19 cellular contexts compared by ENCODE assay signal in genomic region chr1:29190718-29191117, GRCh38. TPM values are rescaled to one million over a fixed set of nuclear protein-coding genes. Genes with fewer than 3 reads are reported as not detected.
DNase-seq lines count a peak whose midpoint lies in the region; ATAC-seq, FAIRE-seq and TF ChIP-seq lines count a peak whose summit lies in the region.
"Had no signal": no experiment of that assay in that cellular context is flagged by ENCODE, and none has a peak within 500 bp of the region (broad histone marks: within the 10 kb centered on the region; RNA-seq: fewer than 3 reads in every experiment).

No MANE protein-coding gene starts in this region.

- TF ChIP-seq RAD21 in K562 (CRISPR knock-in tag; conservative IDR thresholded peaks at IDR 0.05 in 1 of 2, IDR thresholded peaks at IDR 0.05 in 1 of 2) = no peak

- TF ChIP-seq EP300 in K562 (IDR thresholded peaks at IDR 0.05; ENCODE audit: low read length) = no peak

- POLR2A ChIA-PET in K562 (lab: Yijun Ruan, JAX) = interaction anchor here (0.6 to 1.0 kb wide), 2 partner anchors 9 to 24 kb away, joined by 3 read pairs; no protein-coding TSS in a partner anchor
- POLR2A ChIA-PET in PC-9 (lab: Charles Lee; ENCODE audit: unreplicated experiment) = no interaction called here

- no peak overlapping the region for H3K9ac ChIP-seq in K562 (ENCODE audit: insufficient read depth in 1 of 2, low read depth in 2 of 2, low read length in 2 of 2)

- intact Hi-C loops in K562 (cut with micrococcal nuclease) = no loop called here
- intact Hi-C loops in sciatic nerve (cut with DNase I) = no loop called here
- intact Hi-C loops in PC-9 (cut with micrococcal nuclease; ENCODE audit: unreplicated experiment) = no loop called here
- intact Hi-C loops in psoas muscle (cut with DNase I) = loop anchor here in 1 of 2 donors (10.0 kb wide), 1 partner anchor 406 kb away; no protein-coding TSS in a partner anchor

- H3K4me2 ChIP-seq in K562 (ENCODE audit: insufficient read depth, low read length) (no peak overlapping the region), PC-9 (no peak overlapping the region)
- H3K4me2 ChIP-seq: A549, GM23338 had no signal

- no peaks in the 10 kb centered on the region for H3K9me3 Mint-ChIP-seq in activated naive CD8-positive, alpha-beta T cell (ENCODE audit: low read depth)
- no peaks in the 10 kb centered on the region for H3K9me3 Mint-ChIP-seq in activated naive CD8-positive, alpha-beta T cell treated with anti-CD3 and anti-CD28 coated beads, Interleukin-2, amount 50 U/mL, for 24 hours
- H3K9me3 Mint-ChIP-seq: CD4-positive, alpha-beta T cell; HFFc6 had no signal

- H3K27ac Mint-ChIP-seq in activated naive CD8-positive, alpha-beta T cell = peak overlapping the region; percentile 35
- H3K27ac Mint-ChIP-seq in activated naive CD8-positive, alpha-beta T cell treated with anti-CD3 and anti-CD28 coated beads, Interleukin-2, amount 50 U/mL, for 24 hours = no peak overlapping the region
- H3K27ac Mint-ChIP-seq: CD4-positive, alpha-beta T cell; HFFc6 had no signal

- H3K9me3 ChIP-seq in K562 (replicated peaks; ENCODE audit: control insufficient read depth, insufficient read depth, low read depth, low read length) = 0 out of 2 replicates have a peak, but pooled peaks cover 3% of the 10 kb centered on the region
- H3K9me3 ChIP-seq in PC-9 (ENCODE audit: insufficient read depth, low read depth) = no peaks in the 10 kb centered on the region
- H3K9me3 ChIP-seq in psoas muscle = no peaks in the 10 kb centered on the region
- H3K9me3 ChIP-seq: A549 had no signal

- BruUV-seq in K562 (replicated peaks; lab: Mats Ljungman, UMichigan) (no TSS peak), PC-9 (replicated peaks; lab: Mats Ljungman, UMichigan) (no TSS peak)

- no peak for ATAC-seq in activated naive CD8-positive, alpha-beta T cell treated with anti-CD3 and anti-CD28 coated beads, Interleukin-2, amount 50 U/mL, for 24 hours
- ATAC-seq in K562 (no peak), sciatic nerve (no peak), psoas muscle (no peak)
- ATAC-seq: A549, GM23338 had no signal

- no peak for TF ChIP-seq POLR2A in K562 (conservative IDR thresholded peaks at IDR 0.05)

- H3K36me3 Mint-ChIP-seq in activated naive CD8-positive, alpha-beta T cell = peaks cover 11% of the 10 kb centered on the region
- peaks cover 18% of the 10 kb centered on the region for H3K36me3 Mint-ChIP-seq in activated naive CD8-positive, alpha-beta T cell treated with anti-CD3 and anti-CD28 coated beads, Interleukin-2, amount 50 U/mL, for 24 hours (ENCODE audit: low read depth)

- CTCF ChIA-PET in K562 (lab: Yijun Ruan, JAX; ENCODE audit: low intra/inter-chr PET ratio) = no interaction called here
- CTCF ChIA-PET in PC-9 (lab: Charles Lee) = no interaction called here

- H3K4me1 Mint-ChIP-seq in activated naive CD8-positive, alpha-beta T cell (ENCODE audit: low read depth) = no peaks in the 10 kb centered on the region
- no peaks in the 10 kb centered on the region for H3K4me1 Mint-ChIP-seq in activated naive CD8-positive, alpha-beta T cell treated with anti-CD3 and anti-CD28 coated beads, Interleukin-2, amount 50 U/mL, for 24 hours

- H3K27me3 Mint-ChIP-seq in activated naive CD8-positive, alpha-beta T cell = no peaks in the 10 kb centered on the region
- no peaks in the 10 kb centered on the region for H3K27me3 Mint-ChIP-seq in activated naive CD8-positive, alpha-beta T cell treated with anti-CD3 and anti-CD28 coated beads, Interleukin-2, amount 50 U/mL, for 24 hours
- H3K27me3 Mint-ChIP-seq: CD4-positive, alpha-beta T cell had no signal

- TF ChIP-seq CTCF in K562 (IDR thresholded peaks at IDR 0.05 in 2 of 3, conservative IDR thresholded peaks at IDR 0.05 in 1 of 3; ENCODE audit: insufficient read depth in 2 of 3, low read depth in 1 of 3, low read length in 3 of 3) = no peak
- no peak for TF ChIP-seq CTCF in PC-9 (conservative IDR thresholded peaks at IDR 0.05)
- TF ChIP-seq CTCF in psoas muscle (IDR thresholded peaks at IDR 0.05) = no peak

- no peaks in the 10 kb centered on the region for H3K9me2 ChIP-seq in PC-9 (ENCODE audit: insufficient read depth)

- H4K20me1 ChIP-seq in K562 (replicated peaks; ENCODE audit: control insufficient read depth, insufficient read depth, low read length) (no peaks in the 10 kb centered on the region), PC-9 (ENCODE audit: insufficient read depth) (no peaks in the 10 kb centered on the region)

- in situ Hi-C loops in K562 (cut with MboI) = no loop called here

- H3K9me1 ChIP-seq in K562 (ENCODE audit: control insufficient read depth, insufficient read depth, low read length) = no peaks in the 10 kb centered on the region

- H2AFZ ChIP-seq in K562 (ENCODE audit: low read depth, low read length) = no peak overlapping the region
- H2AFZ ChIP-seq in PC-9 = no peak overlapping the region
- H2AFZ ChIP-seq: GM23338 had no signal

- no peak overlapping the region for H3K27ac ChIP-seq in K562 (ENCODE audit: extremely low read depth, low read depth, low read length)
- H3K27ac ChIP-seq in epithelial cell of prostate = peak overlapping the region; percentile 19
- no peak overlapping the region for H3K27ac ChIP-seq in PC-9
- no peak overlapping the region for H3K27ac ChIP-seq in psoas muscle
- H3K27ac ChIP-seq: 22Rv1, A549, C4-2B had no signal

- H3K36me3 ChIP-seq in K562 (ENCODE audit: control insufficient read depth, insufficient read depth, low read length) = peaks cover 35% of the 10 kb centered on the region
- H3K36me3 ChIP-seq in PC-9 (ENCODE audit: low read depth) = no peaks in the 10 kb centered on the region
- H3K36me3 ChIP-seq in psoas muscle (ENCODE audit: insufficient read depth in 1 of 2, low read depth in 1 of 2) = peaks cover 4 to 35% of the 10 kb centered on the region in 2 donors

- no peak for FAIRE-seq in K562 (lab: Jason Lieb, UNC)
- FAIRE-seq: A549, H54, HTR-8/SVneo had no signal

- H3K79me2 ChIP-seq in K562 (ENCODE audit: control insufficient read depth, insufficient read depth, low read length) (no peaks in the 10 kb centered on the region), PC-9 (ENCODE audit: low read depth) (no peaks in the 10 kb centered on the region)

- no peak for DNase-seq in activated naive CD8-positive, alpha-beta T cell treated with anti-CD3 and anti-CD28 coated beads, Interleukin-2, amount 50 U/mL, for 24 hours
- DNase-seq in K562 (ENCODE audit: extremely low read depth in 1 of 4, low spot score in 3 of 4) (no peak), epithelial cell of prostate (ENCODE audit: low read depth, low spot score) (no peak), sciatic nerve (ENCODE audit: low spot score) (peak; percentile 0), PC-9 (no peak), psoas muscle (no peak), anterior cingulate cortex (lab: John Stamatoyannopoulos, UW) (no peak)
- DNase-seq: AML-193; CD4-positive, alpha-beta T cell; GF-D8; HCEC 1CT; HFFc6 had no signal

- H3K4me3 ChIP-seq in K562 (no peak overlapping the region), PC-9 (no peak overlapping the region), psoas muscle (no peak overlapping the region)
- H3K4me3 ChIP-seq: A549, GM23338 had no signal

- no peak overlapping the region for H3K4me3 Mint-ChIP-seq in activated naive CD8-positive, alpha-beta T cell
- no peak overlapping the region for H3K4me3 Mint-ChIP-seq in activated naive CD8-positive, alpha-beta T cell treated with anti-CD3 and anti-CD28 coated beads, Interleukin-2, amount 50 U/mL, for 24 hours
- H3K4me3 Mint-ChIP-seq: CD4-positive, alpha-beta T cell; GM23338; HFFc6 had no signal

- H3F3A ChIP-seq in PC-9 (ENCODE audit: insufficient read depth, low read depth) = 0 out of 2 replicates have a peak, but pooled peaks cover 8% of the 10 kb centered on the region

- H3K4me1 ChIP-seq in K562 (replicated peaks in 1 of 2; ENCODE audit: control insufficient read depth in 2 of 2, insufficient read depth in 2 of 2, low read length in 2 of 2) (no peaks in the 10 kb centered on the region), PC-9 (replicated peaks; ENCODE audit: insufficient read depth) (peaks cover 13% of the 10 kb centered on the region), psoas muscle (peaks cover 4% of the 10 kb centered on the region)

- 78% methylated on average over 5 of the region's 6 CpGs for WGBS in K562 (ENCODE audit: insufficient coverage, low coverage, missing lambda C conversion rate)
- WGBS in psoas muscle, 3 donors = 88 to 98% (median 97%) methylated on average over 6 of the region's 6 CpGs

- no peaks in the 10 kb centered on the region for H3K27me3 ChIP-seq in K562 (ENCODE audit: control insufficient read depth in 2 of 2, insufficient read depth in 2 of 2, low read length in 2 of 2)
- no peaks in the 10 kb centered on the region for H3K27me3 ChIP-seq in PC-9 (ENCODE audit: insufficient read depth, low read depth)
- H3K27me3 ChIP-seq in psoas muscle (ENCODE audit: insufficient read depth in 3 of 3, low read length in 2 of 3) = no peaks in the 10 kb centered on the region

RNA-seq across cellular contexts. Expression of gene SRSF4, which starts 9.0 kb away (rescaled TPM):
- 110 and 300 TPM in 2 replicates for total RNA-seq in K562 (2011; cell fraction: chromatin; rRNA removed; ENCODE audit: low replicate concordance)
- 71.2 and 83.3 TPM in 2 replicates for total RNA-seq in K562 (2011; cell fraction: nucleolus; rRNA removed)
- 149 and 200 TPM in 2 replicates for total RNA-seq in K562 (2011; cell fraction: nucleoplasm; rRNA removed)
- total RNA-seq in K562 (2014; rRNA removed) (75.6 and 77.7 TPM in 2 replicates), K562 (2014; rRNA removed; fragmentation: Illumina TruSeq; extraction: Trizol) (68.4 and 70.8 TPM in 2 replicates), K562 (2015; rRNA removed; fragmentation: Illumina TruSeq; extraction: Trizol) (84.2 and 91.4 TPM in 2 replicates), K562 (2021) (93.1 and 93.2 TPM in 2 replicates), sciatic nerve (95.0 TPM), PC-9 (2021) (75.7 and 87.6 TPM in 2 replicates), psoas muscle (10 to 100 TPM; 49.3 to 80.4 (median 66.8) TPM)
- polyA plus RNA-seq in K562 (2011; rRNA removed) (69.6 and 82.0 TPM in 2 replicates), K562 (2014; fragmentation: Illumina TruSeq; extraction: Trizol) (116 and 132 TPM in 2 replicates), K562 (2014; fragmentation: Nextera tagmentation; extraction: Ambion mirVana) (10 to 100 TPM; 15.9 to 18.4 TPM), K562 (2014; rRNA removed) (119 and 128 TPM in 2 replicates), psoas muscle (10 to 100 TPM; 42.2 to 84.8 (median 70.1) TPM)
- polyA plus RNA-seq in K562 (2011; cell fraction: cytosol; rRNA removed) = 37.1 and 75.0 TPM in 2 replicates
- 90.7 and 117 TPM in 2 replicates for polyA plus RNA-seq in K562 (2011; cell fraction: nucleus; rRNA removed)
- polyA plus RNA-seq in K562 (2012) = 67.1 and 100 TPM in 2 replicates
- 82.9 and 102 TPM in 2 replicates for polyA minus RNA-seq in K562 (2011; rRNA and poly(A)+ RNA removed)
- 30.6 and 39.6 TPM in 2 replicates for polyA minus RNA-seq in K562 (2011; cell fraction: cytosol; rRNA and poly(A)+ RNA removed)
- polyA minus RNA-seq in K562 (2011; cell fraction: nucleus; rRNA and poly(A)+ RNA removed) = 32.4 and 56.8 TPM in 2 replicates

RNA-seq across cellular contexts. Expression of gene MECR, which starts 40.0 kb away (rescaled TPM):
- total RNA-seq in K562 (2011; cell fraction: chromatin; rRNA removed; ENCODE audit: low replicate concordance) = 106 and 162 TPM in 2 replicates
- total RNA-seq in K562 (2011; cell fraction: nucleolus; rRNA removed) = 106 and 111 TPM in 2 replicates
- total RNA-seq in K562 (2011; cell fraction: nucleoplasm; rRNA removed) = 98.9 and 104 TPM in 2 replicates
- 42.9 and 48.1 TPM in 2 replicates for total RNA-seq in K562 (2014; rRNA removed)
- 29.2 and 35.9 TPM in 2 replicates for total RNA-seq in K562 (2014; rRNA removed; fragmentation: Illumina TruSeq; extraction: Trizol)
- 27.5 and 30.4 TPM in 2 replicates for total RNA-seq in K562 (2015; rRNA removed; fragmentation: Illumina TruSeq; extraction: Trizol)
- 48.8 and 51.2 TPM in 2 replicates for total RNA-seq in K562 (2021)
- 43.7 and 57.2 TPM in 2 replicates for polyA plus RNA-seq in K562 (2011; rRNA removed)
- 46.1 and 47.4 TPM in 2 replicates for polyA plus RNA-seq in K562 (2011; cell fraction: cytosol; rRNA removed)
- 51.0 and 58.5 TPM in 2 replicates for polyA plus RNA-seq in K562 (2011; cell fraction: nucleus; rRNA removed)
- 39.0 and 47.8 TPM in 2 replicates for polyA plus RNA-seq in K562 (2012)
- 52.8 and 58.3 TPM in 2 replicates for polyA plus RNA-seq in K562 (2014; fragmentation: Illumina TruSeq; extraction: Trizol)
- polyA plus RNA-seq in K562 (2014; fragmentation: Nextera tagmentation; extraction: Ambion mirVana) = 10 to 100 TPM; 10.4 to 18.0 TPM
- polyA plus RNA-seq in K562 (2014; rRNA removed) = 58.6 and 61.2 TPM in 2 replicates
- 44.6 and 48.9 TPM in 2 replicates for polyA minus RNA-seq in K562 (2011; rRNA and poly(A)+ RNA removed)
- 25.6 and 31.0 TPM in 2 replicates for polyA minus RNA-seq in K562 (2011; cell fraction: cytosol; rRNA and poly(A)+ RNA removed)
- 33.3 and 39.5 TPM in 2 replicates for polyA minus RNA-seq in K562 (2011; cell fraction: nucleus; rRNA and poly(A)+ RNA removed)
- total RNA-seq in sciatic nerve = 22.6 TPM
- total RNA-seq in PC-9 (2021) = 46.4 and 53.9 TPM in 2 replicates
- 10 to 100 TPM; 22.7 to 42.6 (median 34.1) TPM for total RNA-seq in psoas muscle
- 10 to 100 TPM; 25.7 to 38.8 (median 36.8) TPM for polyA plus RNA-seq in psoas muscle

RNA-seq across cellular contexts. Expression of gene PTPRU, which starts 45.6 kb away (rescaled TPM):
- total RNA-seq in K562 (2011; cell fraction: chromatin; rRNA removed; ENCODE audit: low replicate concordance) = 4.9 and 9.4 TPM in 2 replicates
- total RNA-seq in K562 (2011; cell fraction: nucleolus; rRNA removed) = 10.3 and 12.5 TPM in 2 replicates
- 6.5 and 6.9 TPM in 2 replicates for total RNA-seq in K562 (2011; cell fraction: nucleoplasm; rRNA removed)
- total RNA-seq in K562 (2014; rRNA removed) (2.9 and 4.3 TPM in 2 replicates), K562 (2014; rRNA removed; fragmentation: Illumina TruSeq; extraction: Trizol) (0.22 and 0.44 TPM in 2 replicates), K562 (2015; rRNA removed; fragmentation: Illumina TruSeq; extraction: Trizol) (0.64 and 1.0 TPM in 2 replicates), K562 (2021) (2.7 and 3.1 TPM in 2 replicates), sciatic nerve (83.9 TPM), PC-9 (2021) (31.4 and 44.3 TPM in 2 replicates), psoas muscle (10 to 100 TPM; 22.5 to 51.4 (median 28.6) TPM)
- polyA plus RNA-seq in K562 (2011; rRNA removed) (0.92 and 4.0 TPM in 2 replicates), K562 (2014; fragmentation: Illumina TruSeq; extraction: Trizol) (1.3 and 1.7 TPM in 2 replicates), K562 (2014; fragmentation: Nextera tagmentation; extraction: Ambion mirVana) (under 1 TPM; 0.01 to 0.03 TPM), K562 (2014; rRNA removed) (1.5 and 2.5 TPM in 2 replicates), psoas muscle (10 to 100 TPM; 14.5 to 31.4 (median 17.4) TPM)
- polyA plus RNA-seq in K562 (2011; cell fraction: cytosol; rRNA removed) = 2.5 and 3.9 TPM in 2 replicates
- 6.1 and 10.5 TPM in 2 replicates for polyA plus RNA-seq in K562 (2011; cell fraction: nucleus; rRNA removed)
- polyA plus RNA-seq in K562 (2012) = 2.2 and 4.7 TPM in 2 replicates
- polyA minus RNA-seq in K562 (2011; rRNA and poly(A)+ RNA removed) = 0.91 and 2.5 TPM in 2 replicates
- polyA minus RNA-seq in K562 (2011; cell fraction: cytosol; rRNA and poly(A)+ RNA removed) = 1.7 and 6.4 TPM in 2 replicates
- polyA minus RNA-seq in K562 (2011; cell fraction: nucleus; rRNA and poly(A)+ RNA removed) = 3.6 and 6.8 TPM in 2 replicates
